In the genomic region with DNA sequence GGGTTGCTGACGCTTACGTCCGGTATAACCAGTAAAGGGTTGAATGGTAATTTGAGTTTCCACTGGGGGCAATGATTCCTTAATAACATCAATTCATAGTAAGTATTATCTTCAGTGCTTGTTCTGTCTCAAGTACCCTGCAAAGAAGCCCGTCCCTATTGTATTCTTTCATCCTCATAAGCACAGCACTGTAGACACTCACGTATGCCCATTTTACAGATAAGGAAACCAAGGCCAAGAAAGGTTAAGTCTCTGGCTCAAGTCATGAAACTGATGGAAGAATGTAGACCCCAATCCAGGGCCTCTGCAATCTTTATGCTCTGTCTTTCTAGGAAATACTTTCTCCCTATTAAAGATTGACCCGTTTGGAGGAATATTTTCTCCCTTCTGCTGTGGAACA, we compare ENCODE assay signal across 6 cellular contexts.
"Had no signal": no experiment of that assay in that cellular context is flagged by ENCODE, and none has a peak within 500 bp of the region (broad histone marks: within the 10 kb centered on the region; RNA-seq: fewer than 3 reads in every experiment).

No MANE protein-coding gene starts in this region.

- H3K27ac Mint-ChIP-seq: IgD-negative memory B cell had no signal

- H3K9me3 Mint-ChIP-seq: IgD-negative memory B cell had no signal

- H3K4me1 Mint-ChIP-seq: IgD-negative memory B cell had no signal

- H3K4me2 ChIP-seq: KMS-11 had no signal

- H3K9ac ChIP-seq: KMS-11 had no signal

- H3K36me3 Mint-ChIP-seq: IgD-negative memory B cell had no signal

- DNase-seq: IMR-90, KBM-7, KG1 had no signal

- H3K27ac ChIP-seq: HL-60, KMS-11 had no signal
